1 cellular context compared by ENCODE assay signal in genomic region chr2:27032495-27033252, GRCh38.
TF ChIP-seq lines count a peak whose summit lies in the region.

TSS of gene TMEM214 (plus strand) at chr2:27032965. CDS start at chr2:27033016, 51 bp downstream.

TF ChIP-seq in HEK293, 187 proteins besides CTCF, POLR2A, EP300 and RAD21 (continued from another document):
- no peak for TF ChIP-seq ZNF280D (tag by site-specific recombination; IDR thresholded peaks at IDR 0.05)
TF ChIP-seq in HEK293: peak in this region for 34.
